In genomic region chr1:87389011-87389410, GRCh38 we compare ENCODE assay signal across 8 cellular contexts.
"Had no signal": no experiment of that assay in that cellular context is flagged by ENCODE, and none has a peak within 500 bp of the region (broad histone marks: within the 10 kb centered on the region; RNA-seq: fewer than 3 reads in every experiment).

No MANE protein-coding gene starts in this region.

- H3K27ac ChIP-seq: GM23248, HL-60 had no signal

- H3K4me3 ChIP-seq: GM23248, HAP-1 had no signal

- DNase-seq: GM23248, GOT3, H7, HFFc6, KBM-7 had no signal

- FAIRE-seq: HTR-8/SVneo had no signal

- H3K36me3 ChIP-seq: HAP-1 had no signal
